In the genomic region with DNA sequence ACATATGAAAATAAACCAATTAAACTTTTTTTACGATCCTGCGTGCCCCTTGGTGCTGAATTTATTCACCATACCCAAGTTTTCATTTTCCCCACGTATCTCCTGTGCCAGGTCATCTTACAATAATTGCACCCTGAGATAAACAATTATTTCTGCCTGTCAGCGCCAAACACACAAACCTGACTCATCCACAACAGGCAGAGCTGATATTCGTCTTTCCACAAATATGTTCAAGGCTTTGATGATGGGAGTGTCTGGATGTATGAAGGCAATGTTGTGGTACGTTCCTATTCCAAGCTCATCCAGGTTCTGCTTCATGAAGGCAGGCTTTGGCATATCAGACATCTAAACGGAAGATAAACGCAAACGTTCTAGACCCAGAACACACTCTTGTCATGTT, we compare ENCODE assay signal across 1 cellular context.
TF ChIP-seq lines count a peak whose summit lies in the region.

No MANE protein-coding gene starts in this region.

TF ChIP-seq in K562, 482 proteins besides CTCF, POLR2A, EP300 and RAD21 (continued from another document):
- TF ChIP-seq PYGO2 (tag; IDR thresholded peaks at IDR 0.05) (no peak), DMBX1 (CRISPR knock-in tag; IDR thresholded peaks at IDR 0.05; ENCODE audit: borderline replicate concordance) (no peak), BCOR (IDR thresholded peaks at IDR 0.05) (no peak), PTTG1 (tag; IDR thresholded peaks at IDR 0.05; ENCODE audit: low read depth) (no peak), ZSCAN29 (IDR thresholded peaks at IDR 0.05) (no peak), PRPF4 (IDR thresholded peaks at IDR 0.05; ENCODE audit: insufficient read depth, low read depth, low read length, poor library complexity, severe bottlenecking) (no peak), E2F4 (CRISPR knock-in tag; IDR thresholded peaks at IDR 0.05; ENCODE audit: low read depth) (no peak), ADNP (tag; IDR thresholded peaks at IDR 0.05) (no peak), ZNF644 (tag; IDR thresholded peaks at IDR 0.05; ENCODE audit: low read depth) (no peak), TSC22D4 (tag; IDR thresholded peaks at IDR 0.05) (no peak), ZNF507 (tag; conservative IDR thresholded peaks at IDR 0.05) (no peak)
